In genomic region chr20:57430203-57430596, GRCh38 we compare ENCODE assay signal across 7 cellular contexts. TPM values are rescaled to one million over a fixed set of nuclear protein-coding genes. Genes with fewer than 3 reads are reported as not detected.
DNase-seq lines count a peak whose midpoint lies in the region; ATAC-seq and TF ChIP-seq lines count a peak whose summit lies in the region.
"Not testable (repeated sequence)": the region's sequence is repeated elsewhere in the genome, so short reads cannot be mapped to it uniquely, and the experiment has no call there.

No MANE protein-coding gene starts in this region.

- peak overlapping the region; percentile 62 for H3K27ac Mint-ChIP-seq in activated naive CD8-positive, alpha-beta T cell treated with anti-CD3 and anti-CD28 coated beads, Interleukin-2, amount 10 ng/mL, durations not matched to agents 7 days and 5 days
- peak overlapping the region; percentile 35 for H3K27ac Mint-ChIP-seq in dendritic cell treated with granulocyte-macrophage colony-stimulating factor and Interleukin-4, amounts not matched to agents 40 ng/mL and 50 ng/mL, for 4 days
- not testable (repeated sequence) for H3K27ac Mint-ChIP-seq in memory B cell
- peak overlapping the region; percentile 4 for H3K27ac Mint-ChIP-seq in stimulated activated effector memory CD8-positive, alpha-beta T cell treated with anti-CD3 and anti-CD28 coated beads, Interleukin-12 subunit alpha, Interleukin-12 subunit beta, amount 100 ng/mL, for 72 hours

- H3K4me3 ChIP-seq in BLaER1; HEK293 (ENCODE audit: low read depth, low read length); OCI-LY7 (ENCODE audit: low read depth, low read length, poor library complexity, severe bottlenecking): not testable (repeated sequence)

- not testable (repeated sequence) for H3K9me3 Mint-ChIP-seq in activated naive CD8-positive, alpha-beta T cell treated with anti-CD3 and anti-CD28 coated beads, Interleukin-2, amount 10 ng/mL, durations not matched to agents 7 days and 5 days; dendritic cell treated with granulocyte-macrophage colony-stimulating factor and Interleukin-4, amounts not matched to agents 40 ng/mL and 50 ng/mL, for 4 days; memory B cell; stimulated activated effector memory CD8-positive, alpha-beta T cell treated with anti-CD3 and anti-CD28 coated beads, Interleukin-12 subunit alpha, Interleukin-12 subunit beta, amount 100 ng/mL, for 72 hours

- not testable (repeated sequence) for H3K4me3 Mint-ChIP-seq in activated naive CD8-positive, alpha-beta T cell treated with anti-CD3 and anti-CD28 coated beads, Interleukin-2, amount 10 ng/mL, durations not matched to agents 7 days and 5 days; dendritic cell treated with granulocyte-macrophage colony-stimulating factor and Interleukin-4, amounts not matched to agents 40 ng/mL and 50 ng/mL, for 4 days; stimulated activated effector memory CD8-positive, alpha-beta T cell treated with anti-CD3 and anti-CD28 coated beads, Interleukin-12 subunit alpha, Interleukin-12 subunit beta, amount 100 ng/mL, for 72 hours
- peak overlapping the region; percentile 8 for H3K4me3 Mint-ChIP-seq in memory B cell

- H3K4me1 Mint-ChIP-seq in activated naive CD8-positive, alpha-beta T cell treated with anti-CD3 and anti-CD28 coated beads, Interleukin-2, amount 10 ng/mL, durations not matched to agents 7 days and 5 days = peaks cover 42% of the 10 kb centered on the region
- peaks cover 72% of the 10 kb centered on the region for H3K4me1 Mint-ChIP-seq in dendritic cell treated with granulocyte-macrophage colony-stimulating factor and Interleukin-4, amounts not matched to agents 40 ng/mL and 50 ng/mL, for 4 days (ENCODE audit: low read depth)
- H3K4me1 Mint-ChIP-seq in memory B cell = peaks cover 61% of the 10 kb centered on the region
- H3K4me1 Mint-ChIP-seq in stimulated activated effector memory CD8-positive, alpha-beta T cell treated with anti-CD3 and anti-CD28 coated beads, Interleukin-12 subunit alpha, Interleukin-12 subunit beta, amount 100 ng/mL, for 72 hours = peaks cover 75% of the 10 kb centered on the region

- H4K20me1 ChIP-seq in BLaER1; OCI-LY7 (ENCODE audit: insufficient read depth, low read length): not testable (repeated sequence)

- H3K27ac ChIP-seq in BLaER1 (peak overlapping the region; percentile 0; the same call in 1 of the 2 replicates), OCI-LY7 (ENCODE audit: low read depth, low read length, poor library complexity, severe bottlenecking) (peak overlapping the region; percentile 16)
- H3K27ac ChIP-seq in HEK293 (ENCODE audit: extremely low read depth, low read depth, low read length) = not testable (repeated sequence)

- H3K9ac ChIP-seq in BLaER1 = not testable (repeated sequence)

- ATAC-seq in activated naive CD8-positive, alpha-beta T cell treated with anti-CD3 and anti-CD28 coated beads, Interleukin-2, amount 10 ng/mL, durations not matched to agents 7 days and 5 days (ENCODE audit: low read depth); memory B cell (ENCODE audit: low read depth); stimulated activated effector memory CD8-positive, alpha-beta T cell treated with anti-CD3 and anti-CD28 coated beads, Interleukin-12 subunit alpha, Interleukin-12 subunit beta, amount 100 ng/mL, for 72 hours: not testable (repeated sequence)

- H3K9me3 ChIP-seq in BLaER1; HEK293 (ENCODE audit: control insufficient read depth, insufficient read depth, low read depth, low read length); OCI-LY7 (ENCODE audit: low read length): not testable (repeated sequence)

- H3K4me1 ChIP-seq in BLaER1 = peaks cover 100% of the 10 kb centered on the region
- not testable (repeated sequence) for H3K4me1 ChIP-seq in HEK293 (ENCODE audit: control insufficient read depth, insufficient read depth, low read length)
- H3K4me1 ChIP-seq in OCI-LY7 (ENCODE audit: insufficient read depth, low read length, poor library complexity, severe bottlenecking) = peaks cover 86% of the 10 kb centered on the region

- H3K36me3 Mint-ChIP-seq in activated naive CD8-positive, alpha-beta T cell treated with anti-CD3 and anti-CD28 coated beads, Interleukin-2, amount 10 ng/mL, durations not matched to agents 7 days and 5 days; dendritic cell treated with granulocyte-macrophage colony-stimulating factor and Interleukin-4, amounts not matched to agents 40 ng/mL and 50 ng/mL, for 4 days (ENCODE audit: low read depth); memory B cell; stimulated activated effector memory CD8-positive, alpha-beta T cell treated with anti-CD3 and anti-CD28 coated beads, Interleukin-12 subunit alpha, Interleukin-12 subunit beta, amount 100 ng/mL, for 72 hours: not testable (repeated sequence)

- H3K9me2 ChIP-seq in OCI-LY7 (ENCODE audit: insufficient read depth, low read length) = not testable (repeated sequence)

- not testable (repeated sequence) for BruUV-seq in OCI-LY7 (replicated peaks; lab: Mats Ljungman, UMichigan)

- not testable (repeated sequence) for H3K27me3 ChIP-seq in BLaER1

- CTCF ChIA-PET in HEK293 (lab: Yijun Ruan, JAX); OCI-LY7 (lab: Charles Lee; ENCODE audit: unreplicated experiment): not testable (repeated sequence)

- not testable (repeated sequence) for H2AFZ ChIP-seq in OCI-LY7 (ENCODE audit: low read length)

- not testable (repeated sequence) for H3K79me2 ChIP-seq in OCI-LY7 (ENCODE audit: insufficient read depth, low read depth, low read length)

- not testable (repeated sequence) for H3K27me3 Mint-ChIP-seq in activated naive CD8-positive, alpha-beta T cell treated with anti-CD3 and anti-CD28 coated beads, Interleukin-2, amount 10 ng/mL, durations not matched to agents 7 days and 5 days; memory B cell
- peaks cover 16% of the 10 kb centered on the region for H3K27me3 Mint-ChIP-seq in dendritic cell treated with granulocyte-macrophage colony-stimulating factor and Interleukin-4, amounts not matched to agents 40 ng/mL and 50 ng/mL, for 4 days

- H3K36me3 ChIP-seq in BLaER1; HEK293 (ENCODE audit: control insufficient read depth in 2 of 2, insufficient read depth in 1 of 2, low read length in 2 of 2); OCI-LY7 (ENCODE audit: insufficient read depth, low read length): not testable (repeated sequence)

- not testable (repeated sequence) for DNase-seq in OCI-LY7 (ENCODE audit: low spot score); activated naive CD8-positive, alpha-beta T cell treated with anti-CD3 and anti-CD28 coated beads, Interleukin-2, amount 10 ng/mL, durations not matched to agents 7 days and 5 days; memory B cell (ENCODE audit: low spot score in 2 of 2); stimulated activated effector memory CD8-positive, alpha-beta T cell treated with anti-CD3 and anti-CD28 coated beads, Interleukin-12 subunit alpha, Interleukin-12 subunit beta, amount 100 ng/mL, for 72 hours (ENCODE audit: low spot score in 2 of 2)

- POLR2A ChIA-PET in HEK293 (lab: Yijun Ruan, JAX) = not testable (repeated sequence)
- POLR2A ChIA-PET in OCI-LY7 (lab: Charles Lee) = interaction anchor here (0.6 to 1.5 kb wide), 3 partner anchors 45 to 48 kb away, joined by 3 to 4 read pairs (median 3); no protein-coding TSS in a partner anchor
- POLR2A ChIA-PET in activated naive CD8-positive, alpha-beta T cell treated with anti-CD3 and anti-CD28 coated beads, Interleukin-2, amount 10 ng/mL, durations not matched to agents 7 days and 5 days (lab: Charles Lee) = interaction anchor here (1.1 kb wide), 1 partner anchor 9 kb away, joined by 3 read pairs; no protein-coding TSS in a partner anchor

- not testable (repeated sequence) for TF ChIP-seq CTCF in HEK293 (tag by site-specific recombination; IDR thresholded peaks at IDR 0.05); OCI-LY7 (conservative IDR thresholded peaks at IDR 0.05; ENCODE audit: low read length)

- peak overlapping the region; percentile 86 for H3K4me2 ChIP-seq in BLaER1
- peak overlapping the region; percentile 6; the same call in 1 of the 2 replicates for H3K4me2 ChIP-seq in OCI-LY7 (ENCODE audit: low read length)

- intact Hi-C loops in OCI-LY7 (cut with micrococcal nuclease; ENCODE audit: unreplicated experiment) = not testable (repeated sequence)
- intact Hi-C loops in dendritic cell treated with granulocyte-macrophage colony-stimulating factor and Interleukin-4, amounts not matched to agents 40 ng/mL and 50 ng/mL, for 4 days (cut with micrococcal nuclease) = loop anchor here (5.0 kb wide), 1 partner anchor 38 kb away; the partner anchor contains the start of gene RBM38

TF ChIP-seq in HEK293, 187 proteins besides CTCF, POLR2A, EP300 and RAD21:
- peak; percentile 82 for TF ChIP-seq ZNF121 (tag by site-specific recombination; IDR thresholded peaks at IDR 0.05)

RNA-seq across cellular contexts. Expression of gene RBM38, which starts 39.0 kb away (rescaled TPM):
- 136 and 174 TPM in 2 replicates for total RNA-seq in OCI-LY7 (2014; rRNA removed; shearing (Covaris generic))
- 119 and 128 TPM in 2 replicates for total RNA-seq in OCI-LY7 (2022)
- 10 to 100 TPM; 60.9 to 62.8 TPM for total RNA-seq in activated naive CD8-positive, alpha-beta T cell treated with anti-CD3 and anti-CD28 coated beads, Interleukin-2, amount 10 ng/mL, durations not matched to agents 7 days and 5 days
